ENCODE assay signal across 1 cellular context in the genomic region with DNA sequence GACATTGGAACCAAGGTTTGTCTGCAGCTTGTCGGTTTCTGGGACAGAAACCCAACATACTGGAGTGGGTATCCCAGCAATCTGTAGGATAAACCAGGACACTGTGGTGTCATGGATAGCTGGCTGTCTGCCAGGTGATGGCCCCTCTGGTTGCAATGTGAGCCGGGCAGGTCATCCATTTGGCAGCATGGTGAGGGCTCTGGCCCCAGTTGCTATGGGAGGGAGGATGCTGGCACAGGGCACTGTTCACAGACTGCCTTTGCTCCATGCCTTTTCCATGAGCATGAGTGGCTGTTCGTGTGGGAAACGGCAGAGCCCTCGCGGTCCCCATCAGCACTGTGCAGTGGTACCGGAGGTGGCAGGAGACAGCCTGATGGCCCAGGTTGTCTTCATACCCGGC.
TF ChIP-seq lines count a peak whose summit lies in the region.

No MANE protein-coding gene starts in this region.

TF ChIP-seq in SK-N-SH, 30 proteins besides CTCF, POLR2A, EP300 and RAD21 (continued from another document):
- TF ChIP-seq MEF2A (IDR thresholded peaks at IDR 0.05; ENCODE audit: borderline replicate concordance, low read depth) = no peak
- TF ChIP-seq FOSL2 (IDR thresholded peaks at IDR 0.05; ENCODE audit: borderline replicate concordance, low read depth) = no peak
- no peak for TF ChIP-seq JUND (IDR thresholded peaks at IDR 0.05)
